In the genomic region with DNA sequence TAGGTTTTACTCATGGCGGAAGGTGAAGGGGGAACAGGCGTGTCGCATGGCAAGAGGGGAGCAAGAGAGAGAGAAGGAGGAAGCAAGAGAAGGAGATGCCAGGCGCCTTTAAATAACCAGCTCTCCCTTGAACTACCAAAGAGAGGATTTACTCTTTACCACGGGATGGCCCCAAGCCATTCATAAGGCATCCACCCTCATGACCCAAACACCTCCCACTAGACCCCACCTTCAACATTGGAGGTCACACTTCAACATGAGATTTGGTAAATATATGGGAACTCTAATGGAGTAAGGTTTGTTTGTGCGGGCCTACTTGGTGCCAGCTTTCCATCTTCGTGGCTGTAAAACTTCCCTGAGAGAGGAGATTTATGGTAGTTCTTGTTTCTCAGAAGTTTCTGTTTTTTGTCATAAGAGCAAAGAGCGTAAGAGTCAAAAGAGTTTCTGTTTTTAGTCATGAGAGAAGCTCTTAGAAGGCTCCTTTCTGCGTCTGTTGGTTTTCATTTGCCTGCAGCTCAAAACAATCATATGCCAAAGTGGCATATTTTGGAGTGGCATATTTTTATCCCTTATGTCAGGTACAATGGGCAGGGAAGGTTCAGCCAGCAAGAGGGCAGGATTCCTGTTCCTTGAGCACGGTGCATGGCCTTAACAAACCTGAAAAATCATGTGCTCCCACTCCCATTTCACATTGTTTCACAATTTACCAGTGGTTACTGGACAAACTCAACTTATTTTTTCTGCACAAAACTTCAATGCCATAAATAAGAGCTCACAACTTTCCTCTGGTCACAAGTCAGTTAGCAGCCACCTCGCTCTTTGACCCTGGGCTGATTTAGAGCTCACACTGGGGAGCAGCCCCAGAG, we compare ENCODE assay signal across 11 cellular contexts. TPM values are rescaled to one million over a fixed set of nuclear protein-coding genes. Genes with fewer than 3 reads are reported as not detected.
A peak's percentile ranks its signal among the peaks of the same experiment; 100 is the strongest.
DNase-seq lines count a peak whose midpoint lies in the region; ATAC-seq and TF ChIP-seq lines count a peak whose summit lies in the region.
"Had no signal": no experiment of that assay in that cellular context is flagged by ENCODE, and none has a peak within 500 bp of the region (broad histone marks: within the 10 kb centered on the region; RNA-seq: fewer than 3 reads in every experiment).

No MANE protein-coding gene starts in this region.

- no peaks in the 10 kb centered on the region for H3K27me3 Mint-ChIP-seq in activated CD8-positive, alpha-beta memory T cell treated with anti-CD3 and anti-CD28 coated beads, Interleukin-2, amount 10 ng/mL, durations not matched to agents 7 days and 5 days
- H3K27me3 Mint-ChIP-seq in activated B cell treated with CpG ODN at 0.5 μM for 24 hours, result no peaks in the 10 kb centered on the region

- H3K4me3 ChIP-seq in lower lobe of right lung (no peak overlapping the region), subcutaneous abdominal adipose tissue (ENCODE audit: low read depth in 1 of 5, low read length in 5 of 5) (peak overlapping the region in 2 of 5 donors; percentile 10 to 16)

- peak overlapping the region; percentile 26 for H3K4me3 Mint-ChIP-seq in activated CD8-positive, alpha-beta memory T cell treated with anti-CD3 and anti-CD28 coated beads, Interleukin-2, amount 10 ng/mL, durations not matched to agents 7 days and 5 days
- peak overlapping the region; percentile 39 for H3K4me3 Mint-ChIP-seq in activated B cell treated with CpG ODN at 0.5 μM for 24 hours
- H3K4me3 Mint-ChIP-seq: HFFc6 had no signal

- CTCF ChIA-PET in activated CD8-positive, alpha-beta memory T cell treated with anti-CD3 and anti-CD28 coated beads, Interleukin-2, amount 10 ng/mL, durations not matched to agents 7 days and 5 days (lab: Charles Lee), result interaction anchor here (0.9 to 2.8 kb wide), 10 partner anchors 13 to 110 kb away, joined by 3 to 12 read pairs (median 3); partner anchors contain the start of gene STOML1
- CTCF ChIA-PET in activated B cell treated with CpG ODN at 0.5 μM for 24 hours (lab: Charles Lee), result interaction anchor here (0.7 to 1.7 kb wide), 4 partner anchors 11 to 34 kb away, joined by 3 to 8 read pairs (median 4); partner anchors contain the start of gene PML

- peaks cover 51% of the 10 kb centered on the region for H3K36me3 ChIP-seq in lower lobe of right lung
- H3K36me3 ChIP-seq in subcutaneous abdominal adipose tissue (ENCODE audit: control insufficient read depth in 5 of 5, insufficient read depth in 5 of 5, low read length in 5 of 5), result peaks cover 0 to 31% (median 13%) of the 10 kb centered on the region in 5 donors

- no peak for DNase-seq in activated CD8-positive, alpha-beta memory T cell treated with anti-CD3 and anti-CD28 coated beads, Interleukin-2, amount 10 ng/mL, durations not matched to agents 7 days and 5 days
- no peak for DNase-seq in activated CD8-positive, alpha-beta memory T cell treated with anti-CD3 and anti-CD28 coated beads for 24 hours
- DNase-seq in activated B cell treated with CpG ODN at 0.5 μM for 24 hours (no peak), lower lobe of right lung (no peak), HPDE6-E6E7 (ENCODE audit: extremely low spot score) (no peak), NCI-H1930 (lab: John Stamatoyannopoulos, UW) (no peak)
- DNase-seq: HFFc6, KG1, trophoblast cell had no signal

- H3K27me3 ChIP-seq in lower lobe of right lung (ENCODE audit: low read depth) (no peaks in the 10 kb centered on the region), subcutaneous abdominal adipose tissue (ENCODE audit: control insufficient read depth in 5 of 5, insufficient read depth in 4 of 5, low read length in 5 of 5) (no peaks in the 10 kb centered on the region)

- peaks cover 9% of the 10 kb centered on the region for H3K9me3 Mint-ChIP-seq in activated CD8-positive, alpha-beta memory T cell treated with anti-CD3 and anti-CD28 coated beads, Interleukin-2, amount 10 ng/mL, durations not matched to agents 7 days and 5 days (ENCODE audit: low read depth)
- peaks cover 2% of the 10 kb centered on the region for H3K9me3 Mint-ChIP-seq in activated B cell treated with CpG ODN at 0.5 μM for 24 hours

- POLR2A ChIA-PET in activated B cell treated with CpG ODN at 0.5 μM for 24 hours (lab: Charles Lee), result interaction anchor here (0.5 to 3.4 kb wide), 6 partner anchors 9 to 1633 kb away, joined by 3 to 39 read pairs (median 4); partner anchors contain the start of genes IMP3 and PML

- peak overlapping the region; percentile 83 for H3K27ac Mint-ChIP-seq in activated CD8-positive, alpha-beta memory T cell treated with anti-CD3 and anti-CD28 coated beads, Interleukin-2, amount 10 ng/mL, durations not matched to agents 7 days and 5 days
- peak overlapping the region; percentile 84 for H3K27ac Mint-ChIP-seq in activated B cell treated with CpG ODN at 0.5 μM for 24 hours
- H3K27ac Mint-ChIP-seq: HFFc6 had no signal

- peak overlapping the region in 1 of 5 donors; percentile 47 for H3K9ac ChIP-seq in subcutaneous abdominal adipose tissue (ENCODE audit: low read length in 5 of 5)

- TF ChIP-seq CTCF in activated B cell treated with CpG ODN at 0.5 μM for 24 hours (IDR thresholded peaks at IDR 0.05) (no peak), lower lobe of right lung (IDR thresholded peaks at IDR 0.05) (no peak)

- H3K4me1 Mint-ChIP-seq in activated CD8-positive, alpha-beta memory T cell treated with anti-CD3 and anti-CD28 coated beads, Interleukin-2, amount 10 ng/mL, durations not matched to agents 7 days and 5 days, result peaks cover 56% of the 10 kb centered on the region
- H3K4me1 Mint-ChIP-seq in activated B cell treated with CpG ODN at 0.5 μM for 24 hours, result peaks cover 61% of the 10 kb centered on the region

- peak; percentile 53 for ATAC-seq in activated CD8-positive, alpha-beta memory T cell treated with anti-CD3 and anti-CD28 coated beads, Interleukin-2, amount 10 ng/mL, durations not matched to agents 7 days and 5 days
- ATAC-seq in activated B cell treated with CpG ODN at 0.5 μM for 24 hours (ENCODE audit: low read depth) (peak; percentile 28), lower lobe of right lung (no peak), GM18909 (IDR thresholded peaks at IDR 0.05; ENCODE audit: poor library complexity, unreplicated experiment) (no peak)

- intact Hi-C loops in activated B cell treated with CpG ODN at 0.5 μM for 24 hours (cut with micrococcal nuclease), result loop anchor here (1.0 kb wide), 1 partner anchor 10 kb away; no protein-coding TSS in a partner anchor
- intact Hi-C loops in lower lobe of right lung (cut with DNase I), result no loop called here

- peak overlapping the region; percentile 47 for H3K27ac ChIP-seq in lower lobe of right lung
- H3K27ac ChIP-seq in subcutaneous abdominal adipose tissue (ENCODE audit: low read depth, low read length), result peak overlapping the region; percentile 68

- peaks cover 75% of the 10 kb centered on the region for H3K36me3 Mint-ChIP-seq in activated CD8-positive, alpha-beta memory T cell treated with anti-CD3 and anti-CD28 coated beads, Interleukin-2, amount 10 ng/mL, durations not matched to agents 7 days and 5 days
- H3K36me3 Mint-ChIP-seq in activated B cell treated with CpG ODN at 0.5 μM for 24 hours (ENCODE audit: low read depth), result peaks cover 48% of the 10 kb centered on the region

- H3K9me3 ChIP-seq in lower lobe of right lung (no peaks in the 10 kb centered on the region), subcutaneous abdominal adipose tissue (ENCODE audit: control insufficient read depth in 5 of 5, low read length in 5 of 5) (no peaks in the 10 kb centered on the region)

- H3K4me1 ChIP-seq in lower lobe of right lung (peaks cover 80% of the 10 kb centered on the region), subcutaneous abdominal adipose tissue (ENCODE audit: control insufficient read depth in 5 of 5, insufficient read depth in 5 of 5, low read length in 5 of 5) (peaks cover 21 to 72% (median 62%) of the 10 kb centered on the region in 5 donors)

RNA-seq across cellular contexts. Expression of gene PML, which starts 12.5 kb away (rescaled TPM):
- 100 to 1,000 TPM; 104 to 152 TPM for total RNA-seq in activated CD8-positive, alpha-beta memory T cell treated with anti-CD3 and anti-CD28 coated beads, Interleukin-2, amount 10 ng/mL, durations not matched to agents 7 days and 5 days
- 58.1 and 62.4 TPM in 2 replicates for total RNA-seq in activated B cell treated with CpG ODN at 0.5 μM for 24 hours
- total RNA-seq in lower lobe of right lung, result 79.4 TPM

RNA-seq across cellular contexts. Expression of gene STOML1, which starts 14.9 kb away (rescaled TPM):
- 1 to 10 TPM; 7.9 to 8.6 TPM for total RNA-seq in activated CD8-positive, alpha-beta memory T cell treated with anti-CD3 and anti-CD28 coated beads, Interleukin-2, amount 10 ng/mL, durations not matched to agents 7 days and 5 days
- total RNA-seq in activated B cell treated with CpG ODN at 0.5 μM for 24 hours (8.9 and 10.6 TPM in 2 replicates), lower lobe of right lung (16.3 TPM)

Comparison
In these comparisons a context has a peak if more than half of its experiments do, and no peak if none do; other contexts are left out.
1. ATAC-seq: peak in activated CD8-positive, alpha-beta memory T cell treated with anti-CD3 and anti-CD28 coated beads, Interleukin-2, amount 10 ng/mL, durations not matched to agents 7 days and 5 days (single experiment) and activated B cell treated with CpG ODN at 0.5 μM for 24 hours (single experiment); none in lower lobe of right lung (0 of 2) and GM18909 (single experiment).